1 cellular context compared by ENCODE assay signal in genomic region chr11:108233277-108233945, GRCh38.
TF ChIP-seq lines count a peak whose summit lies in the region.

No MANE protein-coding gene starts in this region.

TF ChIP-seq in HepG2, 621 proteins besides CTCF, POLR2A, EP300 and RAD21 (continued from another document and continues in another):
- TF ChIP-seq HNF4G (IDR thresholded peaks at IDR 0.05; ENCODE audit: borderline replicate concordance, low read depth, low read length) (peak; percentile 68; the same call in 1 of the 2 replicates), HNF4G (CRISPR knock-in tag; IDR thresholded peaks at IDR 0.05; ENCODE audit: borderline replicate concordance, low read depth) (no peak), RCOR2 (CRISPR knock-in tag; IDR thresholded peaks at IDR 0.05) (peak; percentile 48; the same call in 1 of the 2 replicates), ZNF501 (CRISPR knock-in tag; IDR thresholded peaks at IDR 0.05) (0 out of 2 replicates have a peak, but pooled peaks have one; percentile 28), DPF2 (CRISPR knock-in tag; IDR thresholded peaks at IDR 0.05; ENCODE audit: borderline replicate concordance, low read depth) (peak; percentile 82; the same call in 1 of the 2 replicates), YY1 (IDR thresholded peaks at IDR 0.05; ENCODE audit: insufficient read depth, insufficient replicate concordance, low read depth, low read length) (no peak), ZFYVE20 (CRISPR knock-in tag; IDR thresholded peaks at IDR 0.05; ENCODE audit: borderline replicate concordance, low read depth) (no peak), PITX1 (CRISPR knock-in tag; IDR thresholded peaks at IDR 0.05) (0 out of 2 replicates have a peak, but pooled peaks have one; percentile 32), HNF1A (IDR thresholded peaks at IDR 0.05; ENCODE audit: low read depth) (no peak), HNF1A (CRISPR knock-in tag; IDR thresholded peaks at IDR 0.05; ENCODE audit: borderline replicate concordance) (no peak), ZNF17 (CRISPR knock-in tag; IDR thresholded peaks at IDR 0.05) (no peak), JUND (CRISPR knock-in tag; IDR thresholded peaks at IDR 0.05) (peak; percentile 96), CREB3 (CRISPR knock-in tag; IDR thresholded peaks at IDR 0.05) (no peak), ARNT2 (CRISPR knock-in tag; IDR thresholded peaks at IDR 0.05; ENCODE audit: low read depth) (no peak), PATZ1 (CRISPR knock-in tag; IDR thresholded peaks at IDR 0.05) (peak; percentile 36; the same call in 1 of the 2 replicates), ATAD3A (CRISPR knock-in tag; IDR thresholded peaks at IDR 0.05) (no peak), SAP130 (CRISPR knock-in tag; IDR thresholded peaks at IDR 0.05; ENCODE audit: low read depth) (peak; percentile 62), PAXIP1 (CRISPR knock-in tag; conservative IDR thresholded peaks at IDR 0.05) (peak; percentile 88), CSRNP1 (CRISPR knock-in tag; IDR thresholded peaks at IDR 0.05) (no peak), JUN (CRISPR knock-in tag; IDR thresholded peaks at IDR 0.05) (peak; percentile 73; the same call in 1 of the 2 replicates), ZNF644 (CRISPR knock-in tag; IDR thresholded peaks at IDR 0.05; ENCODE audit: low read depth) (peak; percentile 88), FOXP1 (IDR thresholded peaks at IDR 0.05) (no peak), FOXP1 (CRISPR knock-in tag; IDR thresholded peaks at IDR 0.05) (peak; percentile 25; the same call in 1 of the 2 replicates), ZNF10 (CRISPR knock-in tag; IDR thresholded peaks at IDR 0.05; ENCODE audit: borderline replicate concordance, low read depth) (no peak), ATF3 (CRISPR knock-in tag; IDR thresholded peaks at IDR 0.05) (peak; percentile 95), ZNF678 (CRISPR knock-in tag; IDR thresholded peaks at IDR 0.05) (no peak), NR2F6 (IDR thresholded peaks at IDR 0.05) (peak; percentile 87), NR2F6 (CRISPR knock-in tag; IDR thresholded peaks at IDR 0.05) (peak; percentile 92), ZNF546 (CRISPR knock-in tag; conservative IDR thresholded peaks at IDR 0.05) (no peak), RXRA (CRISPR knock-in tag; IDR thresholded peaks at IDR 0.05) (peak; percentile 48; the same call in 1 of the 2 replicates), TEAD2 (CRISPR knock-in tag; IDR thresholded peaks at IDR 0.05) (no peak), ZNF460 (CRISPR knock-in tag; IDR thresholded peaks at IDR 0.05; ENCODE audit: borderline replicate concordance) (peak; percentile 93), JUNB (CRISPR knock-in tag; IDR thresholded peaks at IDR 0.05; ENCODE audit: borderline replicate concordance) (peak; percentile 83; the same call in 1 of the 2 replicates), RXRB (CRISPR knock-in tag; IDR thresholded peaks at IDR 0.05; ENCODE audit: borderline replicate concordance) (peak; percentile 66), DR1 (CRISPR knock-in tag; IDR thresholded peaks at IDR 0.05) (no peak), SALL1 (CRISPR knock-in tag; IDR thresholded peaks at IDR 0.05) (peak; percentile 95), HMG20A (CRISPR knock-in tag; IDR thresholded peaks at IDR 0.05; ENCODE audit: borderline replicate concordance) (peak; percentile 61; the same call in 1 of the 2 replicates), ZNF121 (CRISPR knock-in tag; IDR thresholded peaks at IDR 0.05) (peak; percentile 95), MIER3 (CRISPR knock-in tag; IDR thresholded peaks at IDR 0.05; ENCODE audit: borderline replicate concordance) (no peak; the same call in 1 of the 2 replicates), ASH2L (IDR thresholded peaks at IDR 0.05; ENCODE audit: insufficient read length, low read depth, low read length) (peak; percentile 26), REL (CRISPR knock-in tag; conservative IDR thresholded peaks at IDR 0.05) (no peak), NR2F1 (CRISPR knock-in tag; IDR thresholded peaks at IDR 0.05) (peak; percentile 79 to 92; a peak in 3 of 4 replicates), GATAD2A (CRISPR knock-in tag; IDR thresholded peaks at IDR 0.05) (peak; percentile 65), ESRRA (CRISPR knock-in tag; IDR thresholded peaks at IDR 0.05; ENCODE audit: low read depth) (no peak), MED1 (CRISPR knock-in tag; IDR thresholded peaks at IDR 0.05) (peak; percentile 37; the same call in 1 of the 2 replicates), POGZ (CRISPR knock-in tag; IDR thresholded peaks at IDR 0.05) (peak; percentile 59; the same call in 1 of the 2 replicates), ZNF256 (CRISPR knock-in tag; conservative IDR thresholded peaks at IDR 0.05) (no peak), NR2F2 (IDR thresholded peaks at IDR 0.05; ENCODE audit: borderline replicate concordance, low read depth) (peak; percentile 52; the same call in 1 of the 2 replicates), ZNF362 (CRISPR knock-in tag; IDR thresholded peaks at IDR 0.05; ENCODE audit: borderline replicate concordance) (peak; percentile 68), HOMEZ (CRISPR knock-in tag; IDR thresholded peaks at IDR 0.05; ENCODE audit: low read depth) (peak; percentile 64; the same call in 1 of the 2 replicates), ZMYM3 (CRISPR knock-in tag; IDR thresholded peaks at IDR 0.05) (peak; percentile 79)
